In genomic region chr14:68229423-68229831, GRCh38 we compare ENCODE assay signal across 27 cellular contexts.
A peak's percentile ranks its signal among the peaks of the same experiment; 100 is the strongest.
DNase-seq lines count a peak whose midpoint lies in the region; ATAC-seq lines count a peak whose summit lies in the region.
"Had no signal": no experiment of that assay in that cellular context is flagged by ENCODE, and none has a peak within 500 bp of the region (broad histone marks: within the 10 kb centered on the region; RNA-seq: fewer than 3 reads in every experiment).

No MANE protein-coding gene starts in this region.

- no peak overlapping the region for H3K9ac ChIP-seq in HUES48 (ENCODE audit: low read depth, low read length)
- H3K9ac ChIP-seq: SK-N-SH had no signal

- no peaks in the 10 kb centered on the region for H3K27me3 Mint-ChIP-seq in activated naive CD4-positive, alpha-beta T cell treated with anti-CD3 and anti-CD28 coated beads, Interleukin-2, amount 50 U/mL, for 24 hours
- H3K27me3 Mint-ChIP-seq in activated naive CD4-positive, alpha-beta T cell treated with anti-CD3 and anti-CD28 coated beads for 36 hours (ENCODE audit: low read depth) = no peaks in the 10 kb centered on the region
- H3K27me3 Mint-ChIP-seq in activated T-helper 17 cell treated with anti-CD3 and anti-CD28 coated beads, Interleukin-2, amount 50 U/mL, for 72 hours = no peaks in the 10 kb centered on the region
- H3K27me3 Mint-ChIP-seq: activated naive CD8-positive, alpha-beta T cell treated with anti-CD3 and anti-CD28 coated beads, Interleukin-2, amount 10 ng/mL, durations not matched to agents 7 days and 5 days; effector memory CD8-positive, alpha-beta T cell; natural killer cell treated with Interleukin-12 subunit alpha and Interleukin-12 subunit beta and Interleukin-15 and Interleukin-18, amount 100 ng/mL, for 72 hours; stimulated activated memory B cell treated with anti-CD40 and anti-IgM and Interleukin-4, amounts not matched to agents 10 μg/mL and 1 μg/mL and 100 μg/mL, for 72 hours had no signal

- H3K36me3 ChIP-seq in HUES48 (ENCODE audit: control insufficient read depth, insufficient read depth, low read length) = no peaks in the 10 kb centered on the region
- H3K36me3 ChIP-seq: BE2C, prostate gland, sigmoid colon had no signal

- no peaks in the 10 kb centered on the region for H3K36me3 Mint-ChIP-seq in activated naive CD4-positive, alpha-beta T cell treated with anti-CD3 and anti-CD28 coated beads, Interleukin-2, amount 50 U/mL, for 24 hours
- H3K36me3 Mint-ChIP-seq in activated naive CD4-positive, alpha-beta T cell treated with anti-CD3 and anti-CD28 coated beads for 36 hours (ENCODE audit: low read depth) = no peaks in the 10 kb centered on the region
- H3K36me3 Mint-ChIP-seq in activated T-helper 17 cell treated with anti-CD3 and anti-CD28 coated beads, Interleukin-2, amount 50 U/mL, for 72 hours (ENCODE audit: low read depth) = no peaks in the 10 kb centered on the region
- no peaks in the 10 kb centered on the region for H3K36me3 Mint-ChIP-seq in stimulated activated effector memory CD8-positive, alpha-beta T cell treated with anti-CD3 and anti-CD28 coated beads, Interleukin-12 subunit alpha, Interleukin-12 subunit beta, amount 100 ng/mL, for 72 hours
- H3K36me3 Mint-ChIP-seq: activated naive CD8-positive, alpha-beta T cell treated with anti-CD3 and anti-CD28 coated beads, Interleukin-2, amount 10 ng/mL, durations not matched to agents 7 days and 5 days; CD8-positive, alpha-beta T cell; natural killer cell treated with Interleukin-12 subunit alpha and Interleukin-12 subunit beta and Interleukin-15 and Interleukin-18, amount 100 ng/mL, for 72 hours had no signal

- H3K27ac ChIP-seq in HUES48 (ENCODE audit: low read depth, low read length) = peak overlapping the region; percentile 96
- no peak overlapping the region for H3K27ac ChIP-seq in caudate nucleus (ENCODE audit: low read depth, low read length)
- H3K27ac ChIP-seq: prostate gland, testis had no signal

- peaks cover 12% of the 10 kb centered on the region for H3K4me1 Mint-ChIP-seq in activated naive CD4-positive, alpha-beta T cell treated with anti-CD3 and anti-CD28 coated beads, Interleukin-2, amount 50 U/mL, for 24 hours
- H3K4me1 Mint-ChIP-seq in activated naive CD4-positive, alpha-beta T cell treated with anti-CD3 and anti-CD28 coated beads for 36 hours (ENCODE audit: low read depth) = peaks cover 18% of the 10 kb centered on the region
- H3K4me1 Mint-ChIP-seq in activated T-helper 17 cell treated with anti-CD3 and anti-CD28 coated beads, Interleukin-2, amount 50 U/mL, for 72 hours = peaks cover 4% of the 10 kb centered on the region
- peaks cover 6% of the 10 kb centered on the region for H3K4me1 Mint-ChIP-seq in stimulated activated effector memory CD8-positive, alpha-beta T cell treated with anti-CD3 and anti-CD28 coated beads, Interleukin-12 subunit alpha, Interleukin-12 subunit beta, amount 100 ng/mL, for 72 hours
- H3K4me1 Mint-ChIP-seq: activated naive CD8-positive, alpha-beta T cell treated with anti-CD3 and anti-CD28 coated beads, Interleukin-2, amount 10 ng/mL, durations not matched to agents 7 days and 5 days had no signal

- CTCF ChIA-PET in activated naive CD4-positive, alpha-beta T cell treated with anti-CD3 and anti-CD28 coated beads for 36 hours (lab: Charles Lee) = no interaction called here

- no peak for DNase-seq in activated naive CD4-positive, alpha-beta T cell treated with anti-CD3 and anti-CD28 coated beads for 36 hours
- DNase-seq in stimulated activated effector memory CD8-positive, alpha-beta T cell treated with anti-CD3 and anti-CD28 coated beads, Interleukin-12 subunit alpha, Interleukin-12 subunit beta, amount 100 ng/mL, for 72 hours (ENCODE audit: low spot score in 2 of 2) = no peak
- DNase-seq in caudate nucleus (lab: John Stamatoyannopoulos, UW) = no peak
- DNase-seq: activated naive CD8-positive, alpha-beta T cell treated with anti-CD3 and anti-CD28 coated beads, Interleukin-2, amount 10 ng/mL, durations not matched to agents 7 days and 5 days; BE2C; CD8-positive, alpha-beta T cell; central memory CD4-positive, alpha-beta T cell; effector memory CD8-positive, alpha-beta T cell; hippocampal formation; mucosa of descending colon; NCI-H1436; NCI-H2081; NCI-H2227 treated with DMSO at 0.1 percent for 48 hours; NCI-H526 treated with DMSO at 0.1 percent for 48 hours; NK-92 treated with Interleukin-12 subunit alpha and Interleukin-12 subunit beta, amount 100 ng/mL, for 24 hours; occipital lobe; sigmoid colon; SK-N-SH; testis had no signal

- no peaks in the 10 kb centered on the region for H3K9me3 Mint-ChIP-seq in activated naive CD4-positive, alpha-beta T cell treated with anti-CD3 and anti-CD28 coated beads, Interleukin-2, amount 50 U/mL, for 24 hours
- no peaks in the 10 kb centered on the region for H3K9me3 Mint-ChIP-seq in activated naive CD4-positive, alpha-beta T cell treated with anti-CD3 and anti-CD28 coated beads for 36 hours
- H3K9me3 Mint-ChIP-seq in activated T-helper 17 cell treated with anti-CD3 and anti-CD28 coated beads, Interleukin-2, amount 50 U/mL, for 72 hours = peaks cover 5% of the 10 kb centered on the region
- no peaks in the 10 kb centered on the region for H3K9me3 Mint-ChIP-seq in stimulated activated effector memory CD8-positive, alpha-beta T cell treated with anti-CD3 and anti-CD28 coated beads, Interleukin-12 subunit alpha, Interleukin-12 subunit beta, amount 100 ng/mL, for 72 hours
- H3K9me3 Mint-ChIP-seq: activated T-helper 1 cell treated with anti-CD3 and anti-CD28 coated beads, Interleukin-12 subunit alpha, Interleukin-12 subunit beta, Interleukin-2, Interleukin-4 antibody, amounts not matched to agents 30 ng/mL and 10 ng/mL and 1 ng/mL, durations not matched to agents 14 hours and 24 hours and 36 hours; CD8-positive, alpha-beta T cell; effector memory CD8-positive, alpha-beta T cell; natural killer cell treated with Interleukin-12 subunit alpha and Interleukin-12 subunit beta and Interleukin-15 and Interleukin-18, amount 100 ng/mL, for 72 hours had no signal

- H3K4me3 Mint-ChIP-seq in activated naive CD4-positive, alpha-beta T cell treated with anti-CD3 and anti-CD28 coated beads, Interleukin-2, amount 50 U/mL, for 24 hours = no peak overlapping the region
- H3K4me3 Mint-ChIP-seq in activated naive CD4-positive, alpha-beta T cell treated with anti-CD3 and anti-CD28 coated beads for 36 hours = no peak overlapping the region
- peak overlapping the region; percentile 30 for H3K4me3 Mint-ChIP-seq in activated T-helper 17 cell treated with anti-CD3 and anti-CD28 coated beads, Interleukin-2, amount 50 U/mL, for 72 hours
- H3K4me3 Mint-ChIP-seq in stimulated activated effector memory CD8-positive, alpha-beta T cell treated with anti-CD3 and anti-CD28 coated beads, Interleukin-12 subunit alpha, Interleukin-12 subunit beta, amount 100 ng/mL, for 72 hours = no peak overlapping the region
- H3K4me3 Mint-ChIP-seq: activated naive CD8-positive, alpha-beta T cell treated with anti-CD3 and anti-CD28 coated beads, Interleukin-2, amount 10 ng/mL, durations not matched to agents 7 days and 5 days; activated T-helper 1 cell treated with anti-CD3 and anti-CD28 coated beads, Interleukin-12 subunit alpha, Interleukin-12 subunit beta, Interleukin-2, Interleukin-4 antibody, amounts not matched to agents 30 ng/mL and 10 ng/mL and 1 ng/mL, durations not matched to agents 14 hours and 24 hours and 36 hours; CD8-positive, alpha-beta T cell; effector memory CD8-positive, alpha-beta T cell; natural killer cell treated with Interleukin-12 subunit alpha and Interleukin-12 subunit beta and Interleukin-15 and Interleukin-18, amount 100 ng/mL, for 72 hours; stimulated activated memory B cell treated with anti-CD40 and anti-IgM and Interleukin-4, amounts not matched to agents 10 μg/mL and 1 μg/mL and 100 μg/mL, for 72 hours had no signal

- peaks cover 35% of the 10 kb centered on the region for H3K4me1 ChIP-seq in HUES48 (ENCODE audit: control insufficient read depth, insufficient read depth, low read length)
- H3K4me1 ChIP-seq: BE2C, prostate gland, testis had no signal

- intact Hi-C loops in activated naive CD4-positive, alpha-beta T cell treated with anti-CD3 and anti-CD28 coated beads for 36 hours (cut with micrococcal nuclease) = no loop called here

- H3K4me3 ChIP-seq in HUES48 (ENCODE audit: low read depth, low read length) = no peak overlapping the region
- H3K4me3 ChIP-seq: mucosa of descending colon, prostate gland, sigmoid colon, testis had no signal

- no peaks in the 10 kb centered on the region for H3K27me3 ChIP-seq in HUES48 (ENCODE audit: control insufficient read depth, insufficient read depth, low read length)
- H3K27me3 ChIP-seq: BE2C, sigmoid colon, testis had no signal

- no peaks in the 10 kb centered on the region for H3K9me3 ChIP-seq in HUES48 (ENCODE audit: control insufficient read depth, insufficient read depth, low read length)
- H3K9me3 ChIP-seq: BE2C, mucosa of descending colon, prostate gland, sigmoid colon, SK-N-SH, testis had no signal

- peak overlapping the region; percentile 25 for H3K27ac Mint-ChIP-seq in activated naive CD4-positive, alpha-beta T cell treated with anti-CD3 and anti-CD28 coated beads, Interleukin-2, amount 50 U/mL, for 24 hours
- no peak overlapping the region for H3K27ac Mint-ChIP-seq in activated naive CD4-positive, alpha-beta T cell treated with anti-CD3 and anti-CD28 coated beads for 36 hours
- H3K27ac Mint-ChIP-seq in activated T-helper 17 cell treated with anti-CD3 and anti-CD28 coated beads, Interleukin-2, amount 50 U/mL, for 72 hours = no peak overlapping the region
- H3K27ac Mint-ChIP-seq in stimulated activated effector memory CD8-positive, alpha-beta T cell treated with anti-CD3 and anti-CD28 coated beads, Interleukin-12 subunit alpha, Interleukin-12 subunit beta, amount 100 ng/mL, for 72 hours = no peak overlapping the region
- H3K27ac Mint-ChIP-seq: activated naive CD8-positive, alpha-beta T cell treated with anti-CD3 and anti-CD28 coated beads, Interleukin-2, amount 10 ng/mL, durations not matched to agents 7 days and 5 days; activated T-helper 1 cell treated with anti-CD3 and anti-CD28 coated beads, Interleukin-12 subunit alpha, Interleukin-12 subunit beta, Interleukin-2, Interleukin-4 antibody, amounts not matched to agents 30 ng/mL and 10 ng/mL and 1 ng/mL, durations not matched to agents 14 hours and 24 hours and 36 hours; CD8-positive, alpha-beta T cell; effector memory CD8-positive, alpha-beta T cell; natural killer cell treated with Interleukin-12 subunit alpha and Interleukin-12 subunit beta and Interleukin-15 and Interleukin-18, amount 100 ng/mL, for 72 hours; stimulated activated memory B cell treated with anti-CD40 and anti-IgM and Interleukin-4, amounts not matched to agents 10 μg/mL and 1 μg/mL and 100 μg/mL, for 72 hours had no signal

- ATAC-seq in activated T-helper 17 cell treated with anti-CD3 and anti-CD28 coated beads, Interleukin-2, amount 50 U/mL, for 72 hours (replicated peaks) = peak; percentile 62
- peak; percentile 69 for ATAC-seq in stimulated activated effector memory CD8-positive, alpha-beta T cell treated with anti-CD3 and anti-CD28 coated beads, Interleukin-12 subunit alpha, Interleukin-12 subunit beta, amount 100 ng/mL, for 72 hours
- no peak for ATAC-seq in GM21737 (IDR thresholded peaks at IDR 0.05; ENCODE audit: unreplicated experiment)
- ATAC-seq: CD8-positive, alpha-beta T cell; effector memory CD8-positive, alpha-beta T cell; mucosa of descending colon; natural killer cell treated with Interleukin-12 subunit alpha and Interleukin-12 subunit beta and Interleukin-15 and Interleukin-18, amount 100 ng/mL, for 72 hours; stimulated activated memory B cell treated with anti-CD40 and anti-IgM and Interleukin-4, amounts not matched to agents 10 μg/mL and 1 μg/mL and 100 μg/mL, for 72 hours had no signal
